Comparison of ENCODE assay signal across 27 cellular contexts in genomic region chr7:150998341-150998740, GRCh38. TPM values are rescaled to one million over a fixed set of nuclear protein-coding genes. Genes with fewer than 3 reads are reported as not detected.
DNase-seq lines count a peak whose midpoint lies in the region; ATAC-seq, FAIRE-seq and TF ChIP-seq lines count a peak whose summit lies in the region.
"Had no signal": no experiment of that assay in that cellular context is flagged by ENCODE, and none has a peak within 500 bp of the region (broad histone marks: within the 10 kb centered on the region; RNA-seq: fewer than 3 reads in every experiment).

No MANE protein-coding gene starts in this region.

- intact Hi-C loops in activated CD4-positive, alpha-beta T cell treated with anti-CD3 and anti-CD28 coated beads, Interleukin-2, amount 10 ng/mL, durations not matched to agents 24 days and 14 days (cut with micrococcal nuclease) = no loop called here
- intact Hi-C loops in CD4-positive, alpha-beta T cell (cut with DNase I, micrococcal nuclease) = no loop called here

- POLR2A ChIA-PET in activated CD4-positive, alpha-beta T cell treated with anti-CD3 and anti-CD28 coated beads, Interleukin-2, amount 10 ng/mL, durations not matched to agents 7 days and 5 days (lab: Charles Lee) = no interaction called here
- POLR2A ChIA-PET in CD4-positive, alpha-beta T cell (lab: Charles Lee) = interaction anchor here (0.7 to 2.3 kb wide), 2 partner anchors 10 to 12 kb away, joined by 4 to 7 read pairs; no protein-coding TSS in a partner anchor

- H3K27ac Mint-ChIP-seq in activated CD4-positive, alpha-beta T cell treated with anti-CD3 and anti-CD28 coated beads, Interleukin-2, amount 10 ng/mL, durations not matched to agents 24 days and 14 days = peak overlapping the region; percentile 70
- no peak overlapping the region for H3K27ac Mint-ChIP-seq in activated CD4-positive, alpha-beta T cell treated with anti-CD3 and anti-CD28 coated beads, Interleukin-2, amount 10 ng/mL, durations not matched to agents 7 days and 5 days
- H3K27ac Mint-ChIP-seq in CD4-positive, alpha-beta T cell = peak overlapping the region; percentile 42

- CTCF ChIA-PET in activated CD4-positive, alpha-beta T cell treated with anti-CD3 and anti-CD28 coated beads, Interleukin-2, amount 10 ng/mL, durations not matched to agents 7 days and 5 days (lab: Charles Lee) = interaction anchor here (0.7 to 3.6 kb wide), 4 partner anchors 12 to 19 kb away, joined by 3 to 28 read pairs (median 4); no protein-coding TSS in a partner anchor
- CTCF ChIA-PET in CD4-positive, alpha-beta T cell (lab: Charles Lee) = interaction anchor here (1.6 kb wide), 1 partner anchor 20 kb away, joined by 3 read pairs; no protein-coding TSS in a partner anchor

- H3K4me1 ChIP-seq in osteoblast (ENCODE audit: insufficient read depth, low read length) = no peaks in the 10 kb centered on the region
- H3K4me1 ChIP-seq: SJCRH30 had no signal

- DNase-seq in activated CD4-positive, alpha-beta T cell treated with anti-CD3 and anti-CD28 coated beads, Interleukin-2, amount 10 ng/mL, durations not matched to agents 24 days and 14 days = no peak
- no peak for DNase-seq in activated CD4-positive, alpha-beta T cell treated with anti-CD3 and anti-CD28 coated beads, Interleukin-2, amount 10 ng/mL, durations not matched to agents 7 days and 5 days
- no peak for DNase-seq in CD4-positive, alpha-beta T cell
- DNase-seq in ecto neural progenitor cell (ENCODE audit: low spot score) (peak; percentile 48), osteoblast (ENCODE audit: insufficient read length, low spot score, missing footprints) (peak; percentile 59), NCI-H1092 treated with DMSO at 0.1 percent for 48 hours (lab: John Stamatoyannopoulos, UW) (no peak), D721Med (ENCODE audit: insufficient read length, low spot score) (no peak)
- DNase-seq: 8988T; ACHN; BE2C; CD4-positive, CD25-positive, alpha-beta regulatory T cell; DMS53; Kasumi-1; NCI-H1105; NCI-H1436 treated with DMSO at 0.1 percent for 48 hours; NCI-H187 treated with DMSO at 0.1 percent for 48 hours; NCI-H2171 treated with DMSO at 0.1 percent for 48 hours; NCI-H524; NCI-H748 treated with DMSO at 0.1 percent for 48 hours; SJCRH30 had no signal

- no peaks in the 10 kb centered on the region for H3K9me3 Mint-ChIP-seq in activated CD4-positive, alpha-beta T cell treated with anti-CD3 and anti-CD28 coated beads, Interleukin-2, amount 10 ng/mL, durations not matched to agents 24 days and 14 days
- no peaks in the 10 kb centered on the region for H3K9me3 Mint-ChIP-seq in activated CD4-positive, alpha-beta T cell treated with anti-CD3 and anti-CD28 coated beads, Interleukin-2, amount 10 ng/mL, durations not matched to agents 7 days and 5 days
- H3K9me3 Mint-ChIP-seq in CD4-positive, alpha-beta T cell = no peaks in the 10 kb centered on the region
- H3K9me3 Mint-ChIP-seq: CD4-positive, CD25-positive, alpha-beta regulatory T cell had no signal

- no peak overlapping the region for H3K4me3 ChIP-seq in osteoblast (ENCODE audit: insufficient read depth, low read length)
- H3K4me3 ChIP-seq: K562, SJCRH30 had no signal

- H3K79me2 ChIP-seq in osteoblast (ENCODE audit: insufficient read depth, low read length) = no peaks in the 10 kb centered on the region

- no peak for TF ChIP-seq CTCF in CD4-positive, alpha-beta T cell (IDR thresholded peaks at IDR 0.05)
- TF ChIP-seq CTCF in osteoblast (IDR thresholded peaks at IDR 0.05; ENCODE audit: extremely low read depth, low read depth, low read length) (no peak), D721Med (IDR thresholded peaks at IDR 0.05; ENCODE audit: insufficient read depth, missing control alignments) (no peak)

- no peak overlapping the region for H3K4me2 ChIP-seq in osteoblast (ENCODE audit: insufficient read depth, low read length)

- H3K9me3 ChIP-seq in CD4-positive, alpha-beta T cell (ENCODE audit: control insufficient read depth, low read length) = no peaks in the 10 kb centered on the region
- no peaks in the 10 kb centered on the region for H3K9me3 ChIP-seq in osteoblast (ENCODE audit: low read depth, low read length)
- H3K9me3 ChIP-seq: BE2C, SJCRH30 had no signal

- no peak overlapping the region for H3K27ac ChIP-seq in CD4-positive, alpha-beta T cell (ENCODE audit: low read depth, low read length)
- H3K27ac ChIP-seq in osteoblast (ENCODE audit: low read depth, low read length) = no peak overlapping the region
- H3K27ac ChIP-seq: SJCRH30 had no signal

- H2AFZ ChIP-seq in osteoblast (ENCODE audit: low read length) = no peak overlapping the region

- no peaks in the 10 kb centered on the region for H3K27me3 ChIP-seq in CD4-positive, alpha-beta T cell (ENCODE audit: control insufficient read depth, insufficient read depth, low read length)
- H3K27me3 ChIP-seq in osteoblast (ENCODE audit: insufficient read depth, low read length) = no peaks in the 10 kb centered on the region
- H3K27me3 ChIP-seq: BE2C had no signal

- H3K27me3 Mint-ChIP-seq in activated CD4-positive, alpha-beta T cell treated with anti-CD3 and anti-CD28 coated beads, Interleukin-2, amount 10 ng/mL, durations not matched to agents 24 days and 14 days = no peaks in the 10 kb centered on the region
- H3K27me3 Mint-ChIP-seq in activated CD4-positive, alpha-beta T cell treated with anti-CD3 and anti-CD28 coated beads, Interleukin-2, amount 10 ng/mL, durations not matched to agents 7 days and 5 days = no peaks in the 10 kb centered on the region
- no peaks in the 10 kb centered on the region for H3K27me3 Mint-ChIP-seq in CD4-positive, alpha-beta T cell

- no peak for FAIRE-seq in D721Med (lab: Jason Lieb, UNC)
- FAIRE-seq: H54, HTR-8/SVneo, K562, RCC 7860 had no signal

- H3K36me3 Mint-ChIP-seq in activated CD4-positive, alpha-beta T cell treated with anti-CD3 and anti-CD28 coated beads, Interleukin-2, amount 10 ng/mL, durations not matched to agents 24 days and 14 days (ENCODE audit: low read depth) = no peaks in the 10 kb centered on the region
- peaks cover 10% of the 10 kb centered on the region for H3K36me3 Mint-ChIP-seq in activated CD4-positive, alpha-beta T cell treated with anti-CD3 and anti-CD28 coated beads, Interleukin-2, amount 10 ng/mL, durations not matched to agents 7 days and 5 days (ENCODE audit: low read depth)
- H3K36me3 Mint-ChIP-seq in CD4-positive, alpha-beta T cell (ENCODE audit: low read depth) = no peaks in the 10 kb centered on the region

- no peaks in the 10 kb centered on the region for H3K36me3 ChIP-seq in osteoblast (ENCODE audit: insufficient read depth, low read length)
- H3K36me3 ChIP-seq: BE2C, SJCRH30 had no signal

- H3K4me1 Mint-ChIP-seq in activated CD4-positive, alpha-beta T cell treated with anti-CD3 and anti-CD28 coated beads, Interleukin-2, amount 10 ng/mL, durations not matched to agents 24 days and 14 days = peaks cover 11% of the 10 kb centered on the region
- H3K4me1 Mint-ChIP-seq in activated CD4-positive, alpha-beta T cell treated with anti-CD3 and anti-CD28 coated beads, Interleukin-2, amount 10 ng/mL, durations not matched to agents 7 days and 5 days = peaks cover 45% of the 10 kb centered on the region
- peaks cover 51% of the 10 kb centered on the region for H3K4me1 Mint-ChIP-seq in CD4-positive, alpha-beta T cell (ENCODE audit: low read depth)

- no peaks in the 10 kb centered on the region for H4K20me1 ChIP-seq in osteoblast (ENCODE audit: insufficient read depth, low read length)

- no peak for ATAC-seq in CD4-positive, alpha-beta T cell (ENCODE audit: poor library complexity)
- ATAC-seq: K562 had no signal

- no peak overlapping the region for H3K4me3 Mint-ChIP-seq in activated CD4-positive, alpha-beta T cell treated with anti-CD3 and anti-CD28 coated beads, Interleukin-2, amount 10 ng/mL, durations not matched to agents 24 days and 14 days
- no peak overlapping the region for H3K4me3 Mint-ChIP-seq in activated CD4-positive, alpha-beta T cell treated with anti-CD3 and anti-CD28 coated beads, Interleukin-2, amount 10 ng/mL, durations not matched to agents 7 days and 5 days
- peak overlapping the region; percentile 7 for H3K4me3 Mint-ChIP-seq in CD4-positive, alpha-beta T cell

RNA-seq across cellular contexts. Expression of gene NOS3, which starts 7.5 kb away (rescaled TPM):
- total RNA-seq in activated CD4-positive, alpha-beta T cell treated with anti-CD3 and anti-CD28 coated beads, Interleukin-2, amount 10 ng/mL, durations not matched to agents 24 days and 14 days = 14.3 and 15.7 TPM in 2 replicates
- 10 to 100 TPM; 21.6 to 22.3 TPM for total RNA-seq in activated CD4-positive, alpha-beta T cell treated with anti-CD3 and anti-CD28 coated beads, Interleukin-2, amount 10 ng/mL, durations not matched to agents 7 days and 5 days
- total RNA-seq in CD4-positive, alpha-beta T cell = 1 to 10 TPM; 3.9 to 7.1 TPM
- total RNA-seq in osteoblast = not detected in 2 replicates
- total RNA-seq: M059J had no signal

RNA-seq across cellular contexts. Expression of gene KCNH2, which starts 20.2 kb away (rescaled TPM):
- 0.36 and 0.37 TPM in 2 replicates for total RNA-seq in activated CD4-positive, alpha-beta T cell treated with anti-CD3 and anti-CD28 coated beads, Interleukin-2, amount 10 ng/mL, durations not matched to agents 24 days and 14 days
- total RNA-seq in activated CD4-positive, alpha-beta T cell treated with anti-CD3 and anti-CD28 coated beads, Interleukin-2, amount 10 ng/mL, durations not matched to agents 7 days and 5 days = under 1 TPM; 0.27 to 0.30 TPM
- 1 to 10 TPM; 1.9 to 2.3 TPM for total RNA-seq in CD4-positive, alpha-beta T cell
- not detected in 2 replicates for total RNA-seq in osteoblast

RNA-seq across cellular contexts. Expression of gene ATG9B, which starts 26.0 kb away (rescaled TPM):
- total RNA-seq in activated CD4-positive, alpha-beta T cell treated with anti-CD3 and anti-CD28 coated beads, Interleukin-2, amount 10 ng/mL, durations not matched to agents 24 days and 14 days = 7.3 and 7.5 TPM in 2 replicates
- 10 to 100 TPM; 12.1 to 12.3 TPM for total RNA-seq in activated CD4-positive, alpha-beta T cell treated with anti-CD3 and anti-CD28 coated beads, Interleukin-2, amount 10 ng/mL, durations not matched to agents 7 days and 5 days
- total RNA-seq in CD4-positive, alpha-beta T cell = 10 to 100 TPM; 16.8 to 17.1 TPM
- total RNA-seq in osteoblast = not detected in 2 replicates
- total RNA-seq: Daoy, M059J had no signal

RNA-seq across cellular contexts. Expression of gene ABCB8, which starts 29.9 kb away (rescaled TPM):
- 56.4 and 57.4 TPM in 2 replicates for total RNA-seq in activated CD4-positive, alpha-beta T cell treated with anti-CD3 and anti-CD28 coated beads, Interleukin-2, amount 10 ng/mL, durations not matched to agents 24 days and 14 days
- total RNA-seq in activated CD4-positive, alpha-beta T cell treated with anti-CD3 and anti-CD28 coated beads, Interleukin-2, amount 10 ng/mL, durations not matched to agents 7 days and 5 days = 10 to 100 TPM; 57.5 to 67.8 TPM
- 10 to 100 TPM; 57.0 to 62.2 TPM for total RNA-seq in CD4-positive, alpha-beta T cell
- total RNA-seq in osteoblast = 32.6 and 35.1 TPM in 2 replicates

RNA-seq across cellular contexts. Expression of gene ASIC3, which starts 50.0 kb away (rescaled TPM):
- 3.5 and 4.0 TPM in 2 replicates for total RNA-seq in activated CD4-positive, alpha-beta T cell treated with anti-CD3 and anti-CD28 coated beads, Interleukin-2, amount 10 ng/mL, durations not matched to agents 24 days and 14 days
- 1 to 10 TPM; 6.0 to 8.3 TPM for total RNA-seq in activated CD4-positive, alpha-beta T cell treated with anti-CD3 and anti-CD28 coated beads, Interleukin-2, amount 10 ng/mL, durations not matched to agents 7 days and 5 days
- total RNA-seq in CD4-positive, alpha-beta T cell = 10 to 100 TPM; 13.8 to 15.2 TPM
- under 0.01 and 0.29 TPM in 2 replicates for total RNA-seq in osteoblast
- total RNA-seq: G401 had no signal

Comparison
In these comparisons a context has a peak if more than half of its experiments do, and no peak if none do; other contexts are left out.
1. DNase-seq: peak in ecto neural progenitor cell (single experiment) and osteoblast (single experiment); none in activated CD4-positive, alpha-beta T cell treated with anti-CD3 and anti-CD28 coated beads, Interleukin-2, amount 10 ng/mL, durations not matched to agents 24 days and 14 days (single experiment), activated CD4-positive, alpha-beta T cell treated with anti-CD3 and anti-CD28 coated beads, Interleukin-2, amount 10 ng/mL, durations not matched to agents 7 days and 5 days (single experiment), CD4-positive, alpha-beta T cell (0 of 10), NCI-H1092 treated with DMSO at 0.1 percent for 48 hours (single experiment) and D721Med (single experiment).